ENCODE assay signal across 1 cellular context in the genomic region with DNA sequence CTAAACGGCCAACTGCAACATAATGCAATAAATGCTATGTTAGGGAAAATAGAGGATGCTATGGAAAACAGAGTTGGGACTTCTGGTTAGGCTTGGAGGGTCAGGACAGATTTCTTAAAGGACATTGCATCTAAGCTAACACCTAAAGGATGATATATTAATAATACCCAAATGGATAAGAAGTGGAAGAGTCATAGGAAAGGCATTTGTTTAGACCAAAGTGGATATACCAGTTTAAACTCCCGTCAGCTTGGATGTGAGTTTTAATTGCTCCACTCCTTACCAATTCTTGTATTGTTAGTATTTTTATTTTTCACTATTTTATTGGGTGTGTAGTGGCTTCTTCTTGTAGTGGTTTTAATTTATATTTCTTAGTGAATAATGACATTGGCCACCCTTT.
TF ChIP-seq lines count a peak whose summit lies in the region.

No MANE protein-coding gene starts in this region.

TF ChIP-seq in HCT116, 20 proteins besides CTCF, POLR2A, EP300 and RAD21 (continued from another document):
- TF ChIP-seq, protein P1, sequence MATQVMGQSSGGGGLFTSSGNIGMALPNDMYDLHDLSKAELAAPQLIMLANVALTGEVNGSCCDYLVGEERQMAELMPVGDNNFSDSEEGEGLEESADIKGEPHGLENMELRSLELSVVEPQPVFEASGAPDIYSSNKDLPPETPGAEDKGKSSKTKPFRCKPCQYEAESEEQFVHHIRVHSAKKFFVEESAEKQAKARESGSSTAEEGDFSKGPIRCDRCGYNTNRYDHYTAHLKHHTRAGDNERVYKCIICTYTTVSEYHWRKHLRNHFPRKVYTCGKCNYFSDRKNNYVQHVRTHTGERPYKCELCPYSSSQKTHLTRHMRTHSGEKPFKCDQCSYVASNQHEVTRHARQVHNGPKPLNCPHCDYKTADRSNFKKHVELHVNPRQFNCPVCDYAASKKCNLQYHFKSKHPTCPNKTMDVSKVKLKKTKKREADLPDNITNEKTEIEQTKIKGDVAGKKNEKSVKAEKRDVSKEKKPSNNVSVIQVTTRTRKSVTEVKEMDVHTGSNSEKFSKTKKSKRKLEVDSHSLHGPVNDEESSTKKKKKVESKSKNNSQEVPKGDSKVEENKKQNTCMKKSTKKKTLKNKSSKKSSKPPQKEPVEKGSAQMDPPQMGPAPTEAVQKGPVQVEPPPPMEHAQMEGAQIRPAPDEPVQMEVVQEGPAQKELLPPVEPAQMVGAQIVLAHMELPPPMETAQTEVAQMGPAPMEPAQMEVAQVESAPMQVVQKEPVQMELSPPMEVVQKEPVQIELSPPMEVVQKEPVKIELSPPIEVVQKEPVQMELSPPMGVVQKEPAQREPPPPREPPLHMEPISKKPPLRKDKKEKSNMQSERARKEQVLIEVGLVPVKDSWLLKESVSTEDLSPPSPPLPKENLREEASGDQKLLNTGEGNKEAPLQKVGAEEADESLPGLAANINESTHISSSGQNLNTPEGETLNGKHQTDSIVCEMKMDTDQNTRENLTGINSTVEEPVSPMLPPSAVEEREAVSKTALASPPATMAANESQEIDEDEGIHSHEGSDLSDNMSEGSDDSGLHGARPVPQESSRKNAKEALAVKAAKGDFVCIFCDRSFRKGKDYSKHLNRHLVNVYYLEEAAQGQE (IDR thresholded peaks at IDR 0.05; ENCODE audit: low read depth): no peak
- no peak for TF ChIP-seq SP1 (IDR thresholded peaks at IDR 0.05; ENCODE audit: low read depth)
- no peak for TF ChIP-seq EGR1 (IDR thresholded peaks at IDR 0.05; ENCODE audit: low read depth)
